ENCODE assay signal across 15 cellular contexts in the genomic region with DNA sequence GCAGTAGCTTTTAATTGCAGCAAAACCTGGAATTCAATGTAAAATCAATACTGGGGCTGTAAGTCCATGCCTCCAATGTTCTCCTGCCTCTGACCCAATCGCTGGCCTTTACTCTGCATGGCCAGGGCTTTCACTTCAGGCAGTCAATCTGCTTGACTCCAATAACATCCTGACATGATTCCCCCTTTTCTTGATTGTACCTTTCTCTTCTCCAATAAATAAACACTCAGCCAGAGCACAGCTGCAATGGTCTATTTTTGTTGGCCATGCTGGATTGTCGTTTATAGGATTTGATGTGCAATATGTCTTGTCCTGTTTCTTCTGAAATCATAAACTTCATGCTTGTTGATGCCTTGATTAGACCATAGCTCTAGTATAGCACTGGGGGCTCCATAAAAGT.
DNase-seq lines count a peak whose midpoint lies in the region; ATAC-seq and TF ChIP-seq lines count a peak whose summit lies in the region.
"Had no signal": no experiment of that assay in that cellular context is flagged by ENCODE, and none has a peak within 500 bp of the region (broad histone marks: within the 10 kb centered on the region; RNA-seq: fewer than 3 reads in every experiment).

No MANE protein-coding gene starts in this region.

- H3K27me3 ChIP-seq in tibial artery (no peaks in the 10 kb centered on the region), MM.1S (replicated peaks; ENCODE audit: insufficient read depth, low read length) (no peaks in the 10 kb centered on the region), Caco-2 (replicated peaks; ENCODE audit: control insufficient read depth, insufficient read depth, low read length) (no peaks in the 10 kb centered on the region)
- H3K27me3 ChIP-seq: cardiac muscle cell had no signal

- DNase-seq in M059J (ENCODE audit: low read depth), result peak; percentile 38
- DNase-seq in coronary artery (ENCODE audit: low spot score), result no peak
- peak; percentile 62 for DNase-seq in myocyte (ENCODE audit: low read depth)
- no peak for DNase-seq in tibial artery
- DNase-seq in MM.1S, result no peak
- no peak for DNase-seq in omental fat pad (ENCODE audit: low spot score)
- DNase-seq in Caco-2, result no peak
- no peak for DNase-seq in stimulated activated CD8-positive, alpha-beta memory T cell treated with anti-CD3 and anti-CD28 coated beads, Interleukin-4, amount 100 ng/mL, for 48 hours
- DNase-seq: NCI-H2171 treated with DMSO at 0.1 percent for 48 hours; OCI-M1; stimulated activated CD4-positive, alpha-beta T cell treated with anti-CD3 and anti-CD28 coated beads, Interleukin-4, amount 100 ng/mL, for 24 hours; stimulated activated naive CD8-positive, alpha-beta T cell treated with anti-CD3 and anti-CD28 coated beads, Interleukin-15, amount 100 ng/mL, for 72 hours had no signal

- POLR2A ChIA-PET in Caco-2 (lab: Charles Lee), result no interaction called here

- H3K4me3 ChIP-seq in coronary artery (peak overlapping the region; percentile 62), tibial artery (peak overlapping the region; percentile 26 to 35), MM.1S (ENCODE audit: low read length) (no peak overlapping the region), Caco-2 (ENCODE audit: low read depth, low read length) (no peak overlapping the region)
- H3K4me3 ChIP-seq: cardiac muscle cell had no signal

- H3K9me2 ChIP-seq in MM.1S (replicated peaks; ENCODE audit: insufficient read depth, low read length), result no peaks in the 10 kb centered on the region

- no peaks in the 10 kb centered on the region for H3K9me3 ChIP-seq in tibial artery
- no peaks in the 10 kb centered on the region for H3K9me3 ChIP-seq in MM.1S (replicated peaks; ENCODE audit: insufficient read depth, low read length)
- no peaks in the 10 kb centered on the region for H3K9me3 ChIP-seq in Caco-2

- H3K4me1 ChIP-seq in tibial artery, result peaks cover 0 to 62% (median 33%) of the 10 kb centered on the region in 4 donors
- H3K4me1 ChIP-seq in MM.1S (ENCODE audit: low read length), result no peaks in the 10 kb centered on the region
- H3K4me1 ChIP-seq in Caco-2, result peaks cover 22% of the 10 kb centered on the region

- no peak overlapping the region for H3K9ac ChIP-seq in MM.1S (ENCODE audit: low read length)

- no peak overlapping the region for H3K27ac Mint-ChIP-seq in Caco-2 (ENCODE audit: unreplicated experiment)
- H3K27ac Mint-ChIP-seq: activated T-helper 2 cell treated with anti-CD3 and anti-CD28 coated beads, Interferon-gamma antibody, Interleukin-2, Interleukin-4, amounts not matched to agents 10 μg/mL and 5 μg/mL and 100 μg/mL, durations not matched to agents 14 hours and 24 hours and 36 hours; stimulated activated naive CD8-positive, alpha-beta T cell treated with anti-CD3 and anti-CD28 coated beads, Interleukin-15, amount 100 ng/mL, for 72 hours; T-helper 1 cell treated with Interleukin-12 subunit alpha and Interleukin-12 subunit beta and Interleukin-4 antibody, amounts not matched to agents 30 μg/mL and 1 μg/mL, for 36 hours had no signal

- H4K20me1 ChIP-seq in MM.1S (ENCODE audit: insufficient read depth, low read length), result no peaks in the 10 kb centered on the region

- intact Hi-C loops in tibial artery (cut with DNase I; ENCODE audit: low total_unique reads) (loop anchor here (2.0 kb wide), 1 partner anchor 98 kb away; a partner anchor contains a TSS), Caco-2 (cut with micrococcal nuclease; ENCODE audit: unreplicated experiment) (loop anchor here (10.0 kb wide), 1 partner anchor 1178 kb away; no protein-coding TSS in a partner anchor)

- H2AFZ ChIP-seq in MM.1S (ENCODE audit: low read length), result no peak overlapping the region

- no peak for ATAC-seq in omental fat pad (ENCODE audit: low FRiP score)
- ATAC-seq: stimulated activated naive CD8-positive, alpha-beta T cell treated with anti-CD3 and anti-CD28 coated beads, Interleukin-15, amount 100 ng/mL, for 72 hours had no signal

- TF ChIP-seq CTCF in coronary artery (IDR thresholded peaks at IDR 0.05), result no peak
- no peak for TF ChIP-seq CTCF in tibial artery (IDR thresholded peaks at IDR 0.05)
- TF ChIP-seq CTCF in MM.1S (IDR thresholded peaks at IDR 0.05; ENCODE audit: low read length), result no peak
- no peak for TF ChIP-seq CTCF in omental fat pad (IDR thresholded peaks at IDR 0.05)
- no peak for TF ChIP-seq CTCF in Caco-2 (IDR thresholded peaks at IDR 0.05; ENCODE audit: insufficient read depth in 1 of 2, low read depth in 1 of 2, low read length in 1 of 2, severe bottlenecking in 1 of 2, unreplicated experiment in 1 of 2)

- H3F3A ChIP-seq in MM.1S (ENCODE audit: insufficient read depth, low read length), result no peaks in the 10 kb centered on the region

- H3K9me3 Mint-ChIP-seq in Caco-2 (ENCODE audit: unreplicated experiment), result no peaks in the 10 kb centered on the region
- H3K9me3 Mint-ChIP-seq: activated T-helper 2 cell treated with anti-CD3 and anti-CD28 coated beads, Interferon-gamma antibody, Interleukin-2, Interleukin-4, amounts not matched to agents 10 μg/mL and 5 μg/mL and 100 μg/mL, durations not matched to agents 14 hours and 24 hours and 36 hours; stimulated activated naive CD8-positive, alpha-beta T cell treated with anti-CD3 and anti-CD28 coated beads, Interleukin-15, amount 100 ng/mL, for 72 hours; T-helper 1 cell treated with Interleukin-12 subunit alpha and Interleukin-12 subunit beta and Interleukin-4 antibody, amounts not matched to agents 30 μg/mL and 1 μg/mL, for 36 hours had no signal

- H3K79me2 ChIP-seq in MM.1S (ENCODE audit: low read length), result no peaks in the 10 kb centered on the region

- H3K27me3 Mint-ChIP-seq in Caco-2 (ENCODE audit: insufficient read depth, unreplicated experiment), result peaks cover 1% of the 10 kb centered on the region

- H3K36me3 Mint-ChIP-seq in Caco-2 (ENCODE audit: insufficient read depth, unreplicated experiment), result no peaks in the 10 kb centered on the region

- H3K36me3 ChIP-seq in tibial artery (no peaks in the 10 kb centered on the region), MM.1S (replicated peaks; ENCODE audit: insufficient read depth, low read length) (no peaks in the 10 kb centered on the region), Caco-2 (ENCODE audit: control insufficient read depth, insufficient read depth, low read length) (no peaks in the 10 kb centered on the region)
- H3K36me3 ChIP-seq: cardiac muscle cell had no signal

- H3K27ac ChIP-seq in coronary artery, result peak overlapping the region; percentile 83 to 88
- peak overlapping the region; percentile 79 to 86 for H3K27ac ChIP-seq in tibial artery
- H3K27ac ChIP-seq in MM.1S (ENCODE audit: low read length), result no peak overlapping the region
- H3K27ac ChIP-seq: cardiac muscle cell had no signal

- BruUV-seq in Caco-2 (replicated peaks; lab: Mats Ljungman, UMichigan), result no TSS peak

- no peak overlapping the region for H3K4me2 ChIP-seq in MM.1S (ENCODE audit: low read depth, low read length)

- peaks cover 16% of the 10 kb centered on the region for H3K4me1 Mint-ChIP-seq in Caco-2 (ENCODE audit: low read depth, unreplicated experiment)
- H3K4me1 Mint-ChIP-seq: stimulated activated naive CD8-positive, alpha-beta T cell treated with anti-CD3 and anti-CD28 coated beads, Interleukin-15, amount 100 ng/mL, for 72 hours had no signal

- CTCF ChIA-PET in Caco-2 (lab: Charles Lee), result interaction anchor here (0.7 to 5.3 kb wide), 3 partner anchors 8 to 1065 kb away, joined by 3 to 56 read pairs (median 5); a partner anchor contains a TSS

- no peak overlapping the region for H3K4me3 Mint-ChIP-seq in Caco-2 (ENCODE audit: unreplicated experiment)
- H3K4me3 Mint-ChIP-seq: stimulated activated naive CD8-positive, alpha-beta T cell treated with anti-CD3 and anti-CD28 coated beads, Interleukin-15, amount 100 ng/mL, for 72 hours; T-helper 1 cell treated with Interleukin-12 subunit alpha and Interleukin-12 subunit beta and Interleukin-4 antibody, amounts not matched to agents 30 μg/mL and 1 μg/mL, for 36 hours had no signal

Comparison
In these comparisons a context has a peak if more than half of its experiments do, and no peak if none do; other contexts are left out.
1. DNase-seq: peak in M059J (single experiment) and myocyte (single experiment); none in coronary artery (single experiment), tibial artery (0 of 2), MM.1S (single experiment), omental fat pad (single experiment), Caco-2 (0 of 2) and stimulated activated CD8-positive, alpha-beta memory T cell treated with anti-CD3 and anti-CD28 coated beads, Interleukin-4, amount 100 ng/mL, for 48 hours (single experiment).
2. H3K4me3 ChIP-seq: peak in coronary artery (single experiment) and tibial artery (2 of 2); none in MM.1S (single experiment) and Caco-2 (single experiment).